ENCODE assay signal across 23 cellular contexts in genomic region chr2:128832946-128833560, GRCh38.
DNase-seq lines count a peak whose midpoint lies in the region; ATAC-seq and TF ChIP-seq lines count a peak whose summit lies in the region.
"Had no signal": no experiment of that assay in that cellular context is flagged by ENCODE, and none has a peak within 500 bp of the region (broad histone marks: within the 10 kb centered on the region; RNA-seq: fewer than 3 reads in every experiment).

No MANE protein-coding gene starts in this region.

- no peak overlapping the region for H3K4me2 ChIP-seq in mesendoderm (ENCODE audit: low read length)
- H3K4me2 ChIP-seq: A549 had no signal

- no peak overlapping the region for H3K18ac ChIP-seq in mesendoderm (ENCODE audit: low read length)

- in situ Hi-C loops in KBM-7 (cut with MboI; ENCODE audit: low pct_unique_long_range_greater_than_20kb, low sequenced_read_pairs) = no loop called here

- TF ChIP-seq CTCF in cardiac muscle cell (IDR thresholded peaks at IDR 0.05; ENCODE audit: low read depth, low read length) = no peak
- TF ChIP-seq CTCF in heart right ventricle (IDR thresholded peaks at IDR 0.05) = no peak
- TF ChIP-seq CTCF in WTC11 (IDR thresholded peaks at IDR 0.05) = no peak
- TF ChIP-seq CTCF in esophagus squamous epithelium (IDR thresholded peaks at IDR 0.05) = no peak

- H2BK120ac ChIP-seq in mesendoderm (ENCODE audit: low read depth, low read length) = no peak overlapping the region

- H3K4me3 Mint-ChIP-seq in WTC11 = no peak overlapping the region
- H3K4me3 Mint-ChIP-seq: activated naive CD4-positive, alpha-beta T cell treated with anti-CD3 and anti-CD28 coated beads for 36 hours; activated T-cell treated with anti-CD3 and anti-CD28 coated beads, Interleukin-2, amount 50 U/mL, for 4 hours; B cell; CD8-positive, alpha-beta memory T cell had no signal

- H3K27me3 ChIP-seq in cardiac muscle cell (no peaks in the 10 kb centered on the region), heart right ventricle (no peaks in the 10 kb centered on the region), mesendoderm (ENCODE audit: insufficient read depth, low read length, poor library complexity) (no peaks in the 10 kb centered on the region), esophagus squamous epithelium (peaks cover 0 to 9% (median 0%) of the 10 kb centered on the region in 4 donors)
- H3K27me3 ChIP-seq: Peyer's patch, upper lobe of left lung had no signal

- peaks cover 8% of the 10 kb centered on the region for H3K4me1 Mint-ChIP-seq in WTC11
- H3K4me1 Mint-ChIP-seq: B cell; CD8-positive, alpha-beta memory T cell had no signal

- DNase-seq in cardiac muscle cell (ENCODE audit: low read depth in 1 of 2, low spot score in 1 of 2) (peak; percentile 17 to 21), heart right ventricle (no peak), WTC11 (ENCODE audit: low spot score) (no peak), mesendoderm (peak; percentile 6), KBM-7 (no peak), esophagus squamous epithelium (lab: John Stamatoyannopoulos, UW) (no peak)
- no peak for DNase-seq in activated T-cell treated with anti-CD3 and anti-CD28 coated beads, Interleukin-2, amount 50 U/mL, for 48 hours
- DNase-seq: activated CD4-positive, alpha-beta T cell treated with anti-CD3 and anti-CD28 coated beads for 4 hours; activated naive CD4-positive, alpha-beta T cell treated with anti-CD3 and anti-CD28 coated beads for 36 hours; activated T-cell treated with anti-CD3 and anti-CD28 coated beads, Interleukin-2, amount 50 U/mL, for 4 hours; amygdala; CD8-positive, alpha-beta memory T cell; dermis blood vessel endothelial cell; KG1; NCI-H2081 treated with DMSO at 0.1 percent for 48 hours; NCI-H526; Peyer's patch; SIG-M5; upper lobe of left lung had no signal

- H3K4ac ChIP-seq in mesendoderm (ENCODE audit: low read depth, low read length) = no peak overlapping the region

- no peak overlapping the region for H4K8ac ChIP-seq in mesendoderm (ENCODE audit: low read depth, low read length)

- H3K23ac ChIP-seq in mesendoderm (ENCODE audit: low read length) = no peak overlapping the region

- H3K4me3 ChIP-seq in cardiac muscle cell (no peak overlapping the region), heart right ventricle (no peak overlapping the region), mesendoderm (ENCODE audit: low read length) (no peak overlapping the region), esophagus squamous epithelium (no peak overlapping the region)
- H3K4me3 ChIP-seq: A549, Peyer's patch, skin epidermis, upper lobe of left lung had no signal

- H3K9me3 ChIP-seq in cardiac muscle cell (ENCODE audit: low read depth) (no peaks in the 10 kb centered on the region), heart right ventricle (no peaks in the 10 kb centered on the region), esophagus squamous epithelium (no peaks in the 10 kb centered on the region)
- H3K9me3 ChIP-seq: A549, Peyer's patch, upper lobe of left lung had no signal

- ATAC-seq in heart right ventricle (no peak), WTC11 (0 out of 2 replicates have a peak, but pooled peaks have one; percentile 20), HG03135 (IDR thresholded peaks at IDR 0.05; ENCODE audit: unreplicated experiment) (no peak)
- ATAC-seq: A549; activated T-cell treated with anti-CD3 and anti-CD28 coated beads, Interleukin-2, amount 50 U/mL, for 4 hours had no signal

- H3K79me1 ChIP-seq in mesendoderm (ENCODE audit: low read length) = no peaks in the 10 kb centered on the region

- CTCF ChIA-PET in WTC11 (lab: Charles Lee) = no interaction called here

- no peak overlapping the region for H3K27ac Mint-ChIP-seq in WTC11
- H3K27ac Mint-ChIP-seq: activated naive CD4-positive, alpha-beta T cell treated with anti-CD3 and anti-CD28 coated beads for 36 hours; B cell; CD8-positive, alpha-beta memory T cell had no signal

- no peak overlapping the region for H3K56ac ChIP-seq in mesendoderm (ENCODE audit: low read length)

- H3K9me3 Mint-ChIP-seq in WTC11 = no peaks in the 10 kb centered on the region
- H3K9me3 Mint-ChIP-seq: activated naive CD4-positive, alpha-beta T cell treated with anti-CD3 and anti-CD28 coated beads for 36 hours; activated T-cell treated with anti-CD3 and anti-CD28 coated beads, Interleukin-2, amount 50 U/mL, for 4 hours had no signal

- no peak overlapping the region for H3K9ac ChIP-seq in mesendoderm (ENCODE audit: low read length)

- H3K27me3 Mint-ChIP-seq in WTC11 (ENCODE audit: low read depth) = no peaks in the 10 kb centered on the region

- H3K27ac ChIP-seq in cardiac muscle cell (no peak overlapping the region), heart right ventricle (no peak overlapping the region), mesendoderm (ENCODE audit: low read depth, low read length) (no peak overlapping the region), esophagus squamous epithelium (no peak overlapping the region)
- H3K27ac ChIP-seq: A549, Peyer's patch, skin epidermis, upper lobe of left lung had no signal

- no peak overlapping the region for H2AK5ac ChIP-seq in mesendoderm (ENCODE audit: low read length)

- WGBS in heart right ventricle, 2 donors = 45 to 56% methylated on average over 7 of the region's 7 CpGs
- WGBS in mesendoderm (ENCODE audit: extremely low coverage, insufficient coverage, low lambda C conversion rate) = no CpG with 5 or more reads among the region's 7 CpGs
- 34 to 56% methylated on average over 5 to 7 of the region's 7 CpGs for WGBS in esophagus squamous epithelium, 2 donors

- H3K4me1 ChIP-seq in cardiac muscle cell (ENCODE audit: low read depth) (no peaks in the 10 kb centered on the region), heart right ventricle (no peaks in the 10 kb centered on the region), mesendoderm (ENCODE audit: control insufficient read depth, low read depth, low read length) (no peaks in the 10 kb centered on the region), esophagus squamous epithelium (peaks cover 0 to 17% (median 0%) of the 10 kb centered on the region in 3 donors)
- H3K4me1 ChIP-seq: A549, Peyer's patch, upper lobe of left lung had no signal

- H2BK5ac ChIP-seq in mesendoderm (ENCODE audit: low read length) = no peak overlapping the region

- POLR2A ChIA-PET in WTC11 (lab: Charles Lee) = no interaction called here

- intact Hi-C loops in heart right ventricle (cut with DNase I) = no loop called here
- intact Hi-C loops in esophagus squamous epithelium (cut with DNase I) = no loop called here

- no peaks in the 10 kb centered on the region for H3K79me2 ChIP-seq in mesendoderm (ENCODE audit: control insufficient read depth, insufficient read depth, low read length)

- H3K36me3 ChIP-seq in cardiac muscle cell (no peaks in the 10 kb centered on the region), heart right ventricle (no peaks in the 10 kb centered on the region), mesendoderm (ENCODE audit: control insufficient read depth, insufficient read depth, low read length) (no peaks in the 10 kb centered on the region), esophagus squamous epithelium (no peaks in the 10 kb centered on the region)
- H3K36me3 ChIP-seq: Peyer's patch, upper lobe of left lung had no signal

- H3K36me3 Mint-ChIP-seq in WTC11 = no peaks in the 10 kb centered on the region
- H3K36me3 Mint-ChIP-seq: CD8-positive, alpha-beta memory T cell had no signal

- no peak for TF ChIP-seq POLR2A in esophagus squamous epithelium (IDR thresholded peaks at IDR 0.05)

- no peak overlapping the region for H4K5ac ChIP-seq in mesendoderm (ENCODE audit: low read length)

- no peak overlapping the region for H2BK15ac ChIP-seq in mesendoderm (replicated peaks; ENCODE audit: low read depth)

TF ChIP-seq in WTC11, 78 proteins besides CTCF, POLR2A, EP300 and RAD21 (continues in another document):
- no peak for TF ChIP-seq NR3C1 (CRISPR knock-in tag; conservative IDR thresholded peaks at IDR 0.05; ENCODE audit: low read depth)
- TF ChIP-seq E2F4 (CRISPR knock-in tag; IDR thresholded peaks at IDR 0.05; ENCODE audit: borderline replicate concordance, low read depth) = no peak
- TF ChIP-seq ERG (CRISPR knock-in tag; IDR thresholded peaks at IDR 0.05) = no peak
- no peak for TF ChIP-seq ATF6 (CRISPR knock-in tag; IDR thresholded peaks at IDR 0.05)

Comparison
In these comparisons a context has a peak if more than half of its experiments do, and no peak if none do; other contexts are left out.
1. DNase-seq: peak in cardiac muscle cell (2 of 2) and mesendoderm (single experiment); none in heart right ventricle (0 of 2), WTC11 (single experiment), KBM-7 (single experiment), esophagus squamous epithelium (single experiment) and activated T-cell treated with anti-CD3 and anti-CD28 coated beads, Interleukin-2, amount 50 U/mL, for 48 hours (0 of 2).